ENCODE assay signal across 8 cellular contexts in genomic region chr5:43191740-43192557, GRCh38.
DNase-seq lines count a peak whose midpoint lies in the region; ATAC-seq and TF ChIP-seq lines count a peak whose summit lies in the region.

NIM1K (plus strand) TSS chr5:43192225; CDS start chr5:43245776, 53,551 bp downstream.

- in situ Hi-C loops in KBM-7 (cut with MboI; ENCODE audit: low pct_unique_long_range_greater_than_20kb, low sequenced_read_pairs) = no loop called here

- no peak for TF ChIP-seq CTCF in choroid plexus epithelial cell (conservative IDR thresholded peaks at IDR 0.05; ENCODE audit: low read depth, low read length)

- peak; percentile 73 for ATAC-seq in GM21529 (IDR thresholded peaks at IDR 0.05; ENCODE audit: unreplicated experiment)

- H3K4me3 ChIP-seq in choroid plexus epithelial cell (ENCODE audit: low read depth, low read length) = peak within 1 kb of the TSS; percentile 58

- DNase-seq in EH (ENCODE audit: low read depth) = peak; percentile 60
- DNase-seq in KBM-7 = peak; percentile 37
- DNase-seq in activated CD4-positive, CD25-positive, alpha-beta regulatory T cell treated with anti-CD3 and anti-CD28 coated beads, Interleukin-2, amount 50 U/mL, for 72 hours = peak; percentile 44
- peak; percentile 31 for DNase-seq in choroid plexus epithelial cell (ENCODE audit: low read depth)
- DNase-seq in left kidney (ENCODE audit: low read depth, low spot score) = peak; percentile 89
- peak in 3 of 4 experiments; percentile 7 to 30 (median 27) for DNase-seq in stimulated activated CD4-positive, alpha-beta T cell treated with anti-CD3 and anti-CD28 coated beads, Interleukin-1b, Interleukin-23, amount 100 ng/mL, for 24 hours (ENCODE audit: low read depth in 4 of 4, low spot score in 1 of 4)
- DNase-seq in COLO829 (ENCODE audit: low spot score) = no peak
